Comparison of ENCODE assay signal across 26 cellular contexts in genomic region chr1:170594227-170594626, GRCh38.
A peak's percentile ranks its signal among the peaks of the same experiment; 100 is the strongest.
DNase-seq lines count a peak whose midpoint lies in the region; ATAC-seq and TF ChIP-seq lines count a peak whose summit lies in the region.
"Had no signal": no experiment of that assay in that cellular context is flagged by ENCODE, and none has a peak within 500 bp of the region (broad histone marks: within the 10 kb centered on the region; RNA-seq: fewer than 3 reads in every experiment).

No MANE protein-coding gene starts in this region.

- DNase-seq in NCI-H510A treated with DMSO at 0.1 percent for 48 hours (lab: John Stamatoyannopoulos, UW) (peak; percentile 18), NCI-H510A (lab: John Stamatoyannopoulos, UW) (no peak), SHP77 treated with DMSO at 0.1 percent for 48 hours (lab: John Stamatoyannopoulos, UW) (peak; percentile 54), fibroblast of peridontal ligament (ENCODE audit: extremely low read depth) (peak; percentile 70), uterus (peak in 1 of 2 donors; percentile 21), esophagus muscularis mucosa (ENCODE audit: extremely low spot score) (no peak), WTC11 (ENCODE audit: low spot score) (no peak)
- DNase-seq in naive thymus-derived CD8-positive, alpha-beta T cell: no peak
- DNase-seq: activated CD4-positive, alpha-beta memory T cell treated with anti-CD3 and anti-CD28 coated beads, Interleukin-2, amount 10 ng/mL, durations not matched to agents 7 days and 5 days; activated CD4-positive, CD25-positive, alpha-beta regulatory T cell; activated effector memory CD4-positive, alpha-beta T cell treated with anti-CD3 and anti-CD28 coated beads, Interleukin-2, amount 50 U/mL, for 16 hours; activated naive CD8-positive, alpha-beta T cell treated with anti-CD3 and anti-CD28 coated beads, Interleukin-2, amount 50 U/mL, for 24 hours; activated T-cell treated with anti-CD3 and anti-CD28 coated beads for 4 hours; C1 segment of cervical spinal cord; cortex of kidney; GF-D8; left cardiac atrium; MG63; NCI-H146; retina; stimulated activated CD4-positive, alpha-beta T cell treated with anti-CD3 and anti-CD28 coated beads, Interleukin-4, amount 100 ng/mL, for 24 hours; stimulated activated naive CD8-positive, alpha-beta T cell treated with anti-CD3 and anti-CD28 coated beads, Interleukin-15, Interleukin-2, amounts not matched to agents 100 U/mL and 50 U/mL, for 24 hours; T1000 had no signal

- H3K4me3 ChIP-seq in uterus (no peak overlapping the region), esophagus muscularis mucosa (no peak overlapping the region)

- H3K27ac ChIP-seq in uterus (peak overlapping the region; percentile 74 to 75), esophagus muscularis mucosa (replicated peaks in 1 of 4) (no peak overlapping the region)

- peaks cover 0 to 2% (median 0%) of the 10 kb centered on the region in 4 donors for H3K4me1 Mint-ChIP-seq in naive thymus-derived CD8-positive, alpha-beta T cell
- peaks cover 16% of the 10 kb centered on the region for H3K4me1 Mint-ChIP-seq in WTC11
- H3K4me1 Mint-ChIP-seq: activated CD4-positive, alpha-beta memory T cell treated with anti-CD3 and anti-CD28 coated beads, Interleukin-2, amount 10 ng/mL, durations not matched to agents 7 days and 5 days; activated naive CD8-positive, alpha-beta T cell treated with anti-CD3 and anti-CD28 coated beads, Interleukin-2, amount 50 U/mL, for 24 hours had no signal

- H3K9me3 ChIP-seq in uterus (peaks cover 0 to 4% of the 10 kb centered on the region in 2 donors), esophagus muscularis mucosa (peaks cover 0 to 22% (median 15%) of the 10 kb centered on the region in 4 donors)

- TF ChIP-seq CTCF in uterus (IDR thresholded peaks at IDR 0.05) (no peak), esophagus muscularis mucosa (IDR thresholded peaks at IDR 0.05) (no peak), WTC11 (IDR thresholded peaks at IDR 0.05) (no peak)

- TF ChIP-seq POLR2A in uterus (IDR thresholded peaks at IDR 0.05) (no peak), esophagus muscularis mucosa (IDR thresholded peaks at IDR 0.05; ENCODE audit: low read depth) (no peak)

- WGBS in esophagus muscularis mucosa: 75% methylated on average over 2 of the region's 4 CpGs

- no peak for TF ChIP-seq EP300 in esophagus muscularis mucosa (IDR thresholded peaks at IDR 0.05)

- no peak for ATAC-seq in naive thymus-derived CD8-positive, alpha-beta T cell
- ATAC-seq in WTC11: no peak
- ATAC-seq: activated naive CD8-positive, alpha-beta T cell treated with anti-CD3 and anti-CD28 coated beads, Interleukin-2, amount 50 U/mL, for 24 hours; HCT116; left cardiac atrium; stimulated activated naive CD8-positive, alpha-beta T cell treated with anti-CD3 and anti-CD28 coated beads, Interleukin-15, Interleukin-2, amounts not matched to agents 100 U/mL and 50 U/mL, for 24 hours had no signal

- H3K27me3 ChIP-seq in uterus (no peaks in the 10 kb centered on the region), esophagus muscularis mucosa (peaks cover 0 to 7% (median 0%) of the 10 kb centered on the region in 4 donors)
- H3K27me3 ChIP-seq: MG63 had no signal

- H3K4me1 ChIP-seq in uterus (no peaks in the 10 kb centered on the region), esophagus muscularis mucosa (no peaks in the 10 kb centered on the region)

- peaks cover 10 to 39% (median 19%) of the 10 kb centered on the region in 5 donors for H3K27me3 Mint-ChIP-seq in naive thymus-derived CD8-positive, alpha-beta T cell
- H3K27me3 Mint-ChIP-seq in WTC11 (ENCODE audit: low read depth): peaks cover 40% of the 10 kb centered on the region

- intact Hi-C loops in uterus (cut with DNase I; ENCODE audit: low total_unique reads): no loop called here
- intact Hi-C loops in esophagus muscularis mucosa (cut with DNase I): no loop called here

- no peak overlapping the region for H3K4me3 Mint-ChIP-seq in naive thymus-derived CD8-positive, alpha-beta T cell
- H3K4me3 Mint-ChIP-seq in WTC11: no peak overlapping the region
- H3K4me3 Mint-ChIP-seq: activated CD4-positive, alpha-beta memory T cell treated with anti-CD3 and anti-CD28 coated beads, Interleukin-2, amount 10 ng/mL, durations not matched to agents 7 days and 5 days; activated naive CD8-positive, alpha-beta T cell treated with anti-CD3 and anti-CD28 coated beads, Interleukin-2, amount 50 U/mL, for 24 hours had no signal

- H3K9me3 Mint-ChIP-seq in naive thymus-derived CD8-positive, alpha-beta T cell: peaks cover 6 to 36% (median 19%) of the 10 kb centered on the region in 9 donors
- peaks cover 18% of the 10 kb centered on the region for H3K9me3 Mint-ChIP-seq in WTC11
- H3K9me3 Mint-ChIP-seq: activated CD4-positive, alpha-beta memory T cell treated with anti-CD3 and anti-CD28 coated beads, Interleukin-2, amount 10 ng/mL, durations not matched to agents 7 days and 5 days; type B pancreatic cell had no signal

- CTCF ChIA-PET in WTC11 (lab: Charles Lee): no interaction called here

- POLR2A ChIA-PET in naive thymus-derived CD8-positive, alpha-beta T cell (lab: Charles Lee): no interaction called here
- POLR2A ChIA-PET in WTC11 (lab: Charles Lee): no interaction called here

- no peak overlapping the region for H3K27ac Mint-ChIP-seq in naive thymus-derived CD8-positive, alpha-beta T cell
- no peak overlapping the region for H3K27ac Mint-ChIP-seq in WTC11
- H3K27ac Mint-ChIP-seq: activated CD4-positive, alpha-beta memory T cell treated with anti-CD3 and anti-CD28 coated beads, Interleukin-2, amount 10 ng/mL, durations not matched to agents 7 days and 5 days; activated naive CD8-positive, alpha-beta T cell treated with anti-CD3 and anti-CD28 coated beads, Interleukin-2, amount 50 U/mL, for 24 hours; type B pancreatic cell had no signal

- no peaks in the 10 kb centered on the region for H3K36me3 ChIP-seq in uterus
- no peaks in the 10 kb centered on the region for H3K36me3 ChIP-seq in esophagus muscularis mucosa
- H3K36me3 ChIP-seq: MG63 had no signal

- peaks cover 0 to 24% (median 0%) of the 10 kb centered on the region in 3 donors for H3K36me3 Mint-ChIP-seq in naive thymus-derived CD8-positive, alpha-beta T cell
- H3K36me3 Mint-ChIP-seq in WTC11: no peaks in the 10 kb centered on the region
- H3K36me3 Mint-ChIP-seq: brain, type B pancreatic cell had no signal

TF ChIP-seq in WTC11, 78 proteins besides CTCF, POLR2A, EP300 and RAD21 (continues in another document):
- TF ChIP-seq ZNF263 (CRISPR knock-in tag; IDR thresholded peaks at IDR 0.05; ENCODE audit: low read depth) (no peak), JAZF1 (CRISPR knock-in tag; IDR thresholded peaks at IDR 0.05) (no peak), ZNF532 (CRISPR knock-in tag; IDR thresholded peaks at IDR 0.05; ENCODE audit: borderline replicate concordance) (no peak), E2F5 (CRISPR knock-in tag; IDR thresholded peaks at IDR 0.05) (no peak), GRHL2 (CRISPR knock-in tag; IDR thresholded peaks at IDR 0.05; ENCODE audit: insufficient replicate concordance, severe bottlenecking) (no peak), TP53 (CRISPR knock-in tag; IDR thresholded peaks at IDR 0.05) (no peak), ZNF232 (CRISPR knock-in tag; IDR thresholded peaks at IDR 0.05) (no peak), SP1 (CRISPR knock-in tag; conservative IDR thresholded peaks at IDR 0.05) (no peak), ZNF317 (CRISPR knock-in tag; IDR thresholded peaks at IDR 0.05; ENCODE audit: borderline replicate concordance, low read depth) (no peak), ZBTB43 (CRISPR knock-in tag; IDR thresholded peaks at IDR 0.05) (no peak)

Comparison
In these comparisons a context has a peak if more than half of its experiments do, and no peak if none do; other contexts are left out.
1. DNase-seq: peak in NCI-H510A treated with DMSO at 0.1 percent for 48 hours (single experiment), SHP77 treated with DMSO at 0.1 percent for 48 hours (single experiment) and fibroblast of peridontal ligament (single experiment); none in NCI-H510A (single experiment), naive thymus-derived CD8-positive, alpha-beta T cell (0 of 10), esophagus muscularis mucosa (single experiment) and WTC11 (single experiment).
2. H3K27ac ChIP-seq: peak in uterus (2 of 2); none in esophagus muscularis mucosa (0 of 4).